ENCODE assay signal across 18 cellular contexts in the genomic region with DNA sequence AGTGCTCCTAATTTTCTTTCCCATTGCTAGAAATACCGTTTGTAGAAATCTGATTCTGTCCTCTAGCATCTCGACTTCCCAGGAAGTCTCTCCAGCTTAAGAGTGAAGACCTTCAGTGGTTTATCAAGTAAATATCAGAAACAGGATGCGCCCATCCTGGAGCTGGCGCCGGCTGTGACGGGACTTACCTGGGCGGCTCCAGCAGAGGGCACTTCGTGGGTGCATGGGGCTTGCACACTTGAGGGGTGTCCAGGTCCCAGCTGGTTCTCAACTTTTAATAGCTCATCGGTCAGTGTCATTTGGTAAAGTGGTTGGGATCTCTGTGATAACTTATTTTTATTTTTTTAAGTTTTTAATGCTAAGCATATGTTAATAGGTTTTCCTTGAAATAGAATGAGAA.
"Had no signal": no experiment of that assay in that cellular context is flagged by ENCODE, and none has a peak within 500 bp of the region (broad histone marks: within the 10 kb centered on the region; RNA-seq: fewer than 3 reads in every experiment).

No MANE protein-coding gene starts in this region.

- H3K27me3 ChIP-seq: foreskin keratinocyte, thyroid gland, upper lobe of right lung had no signal

- H3K4me1 ChIP-seq: foreskin keratinocyte, lower lobe of right lung, thyroid gland, upper lobe of right lung had no signal

- H3K4me3 ChIP-seq: lower lobe of right lung, thyroid gland, upper lobe of right lung had no signal

- DNase-seq: activated CD4-positive, alpha-beta T cell treated with anti-CD3 and anti-CD28 coated beads for 1 hour; activated CD4-positive, alpha-beta T cell treated with anti-CD3 and anti-CD28 coated beads, Interleukin-2, amount 50 U/mL, for 1 hour; activated gamma-delta T cell treated with Interleukin-2 at 50 U/mL for 16 hours; activated T-cell treated with anti-CD3 and anti-CD28 coated beads, Interleukin-2, amount 50 U/mL, for 1 hour; aorta; caudate nucleus; effector CD4-positive, alpha-beta T cell; foreskin keratinocyte; immature natural killer cell; lower lobe of right lung; naive B cell; occipital lobe; stimulated activated CD4-positive, alpha-beta T cell treated with anti-CD3 and anti-CD28 coated beads, Interleukin-4, amount 100 ng/mL, for 24 hours; stimulated activated naive CD8-positive, alpha-beta T cell treated with anti-CD3 and anti-CD28 coated beads, Interleukin-15, Interleukin-2, amounts not matched to agents 100 U/mL and 50 U/mL, for 24 hours; thyroid gland; upper lobe of right lung had no signal

- ATAC-seq: foreskin keratinocyte; left lobe of liver; lower lobe of right lung; stimulated activated naive CD8-positive, alpha-beta T cell treated with anti-CD3 and anti-CD28 coated beads, Interleukin-15, Interleukin-2, amounts not matched to agents 100 U/mL and 50 U/mL, for 24 hours; upper lobe of right lung had no signal

- H3K9me3 ChIP-seq: lower lobe of right lung, thyroid gland, upper lobe of right lung had no signal

- H3K36me3 ChIP-seq: lower lobe of right lung, thyroid gland, upper lobe of right lung had no signal

- H3K27ac ChIP-seq: foreskin keratinocyte, lower lobe of right lung, thyroid gland, upper lobe of right lung, VCaP had no signal
